In the genomic region with DNA sequence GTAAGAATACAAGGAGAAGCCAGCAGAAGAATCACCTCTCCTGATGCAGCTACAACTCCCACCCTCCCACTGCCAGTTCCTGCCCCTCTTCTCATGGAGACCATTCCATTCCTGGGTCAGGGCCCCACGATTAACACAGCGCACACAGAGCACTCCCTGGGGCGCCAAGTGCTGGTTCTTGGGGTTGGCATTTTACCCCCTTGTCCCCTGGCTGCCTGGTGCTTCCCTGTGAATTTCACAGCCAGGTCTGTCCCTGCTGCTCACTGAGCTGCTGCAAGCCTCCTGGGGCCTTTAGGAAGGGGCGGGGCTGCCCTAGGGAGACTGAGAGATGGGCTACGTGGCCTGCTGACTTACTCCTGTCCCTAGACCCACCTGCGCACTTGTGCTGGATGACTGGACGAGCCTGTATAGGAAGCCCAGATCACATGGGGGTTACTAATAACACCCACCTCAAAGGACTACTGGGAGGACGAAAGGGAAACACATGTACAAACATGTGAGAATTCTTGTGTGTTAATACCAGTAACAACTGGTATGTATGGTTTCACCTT, we compare ENCODE assay signal across 11 cellular contexts. TPM values are rescaled to one million over a fixed set of nuclear protein-coding genes. Genes with fewer than 3 reads are reported as not detected.
A peak's percentile ranks its signal among the peaks of the same experiment; 100 is the strongest.
DNase-seq lines count a peak whose midpoint lies in the region; ATAC-seq and TF ChIP-seq lines count a peak whose summit lies in the region.
"Had no signal": no experiment of that assay in that cellular context is flagged by ENCODE, and none has a peak within 500 bp of the region (broad histone marks: within the 10 kb centered on the region; RNA-seq: fewer than 3 reads in every experiment).

No MANE protein-coding gene starts in this region.

- H3K9me3 ChIP-seq in right atrium auricular region = no peaks in the 10 kb centered on the region

- H3K4me1 ChIP-seq in right atrium auricular region = peaks cover 0 to 49% of the 10 kb centered on the region in 2 donors
- peaks cover 22% of the 10 kb centered on the region for H3K4me1 ChIP-seq in foreskin keratinocyte

- H3K4me3 ChIP-seq in right atrium auricular region = no peak overlapping the region

- peaks cover 31% of the 10 kb centered on the region for H3K36me3 ChIP-seq in right atrium auricular region

- DNase-seq in right atrium auricular region (ENCODE audit: low spot score) (no peak), left ventricle myocardium superior (no peak), foreskin keratinocyte (peak; percentile 94 to 97), NCI-H2107 (lab: John Stamatoyannopoulos, UW) (no peak), GF-D8 (lab: John Stamatoyannopoulos, UW) (no peak), AG08395 (ENCODE audit: low spot score) (no peak)
- no peak for DNase-seq in activated CD4-positive, alpha-beta T cell treated with anti-CD3 and anti-CD28 coated beads, Interleukin-2, amount 50 U/mL, for 1 hour
- DNase-seq: AML-193, NCI-H2029, small intestine had no signal

- TF ChIP-seq CTCF in right atrium auricular region (IDR thresholded peaks at IDR 0.05) (no peak), foreskin keratinocyte (conservative IDR thresholded peaks at IDR 0.05) (no peak)

- intact Hi-C loops in left ventricle myocardium superior (cut with micrococcal nuclease) = no loop called here

- H3K27ac ChIP-seq in right atrium auricular region (peak overlapping the region; percentile 18 to 60), foreskin keratinocyte (peak overlapping the region; percentile 80)

- ATAC-seq in left ventricle myocardium superior (no peak), HG03095 (IDR thresholded peaks at IDR 0.05; ENCODE audit: unreplicated experiment) (peak; percentile 29), foreskin keratinocyte (peak; percentile 70)

- H3K27me3 ChIP-seq in right atrium auricular region (no peaks in the 10 kb centered on the region), foreskin keratinocyte (no peaks in the 10 kb centered on the region)

RNA-seq across cellular contexts. Expression of a gene that starts 4.8 kb away (rescaled TPM):
- total RNA-seq in right atrium auricular region = 10 to 100 TPM; 55.3 to 59.1 TPM
- total RNA-seq in left ventricle myocardium superior = 45.5 TPM
- 14.9 and 16.1 TPM in 2 replicates for total RNA-seq in foreskin keratinocyte
- 13.3 and 15.9 TPM in 2 replicates for polyA plus RNA-seq in foreskin keratinocyte

RNA-seq across cellular contexts. Expression of a gene that starts 16.0 kb away (rescaled TPM):
- total RNA-seq in right atrium auricular region = 10 to 100 TPM in 1 of 2 donors, 1 to 10 TPM in 1; 9.7 to 11.8 TPM
- total RNA-seq in left ventricle myocardium superior = 27.1 TPM
- total RNA-seq in foreskin keratinocyte = 26.2 and 27.3 TPM in 2 replicates
- 33.1 and 33.8 TPM in 2 replicates for polyA plus RNA-seq in foreskin keratinocyte

RNA-seq across cellular contexts. Expression of a gene that starts 17.1 kb away (rescaled TPM):
- total RNA-seq in right atrium auricular region = 10 to 100 TPM; 13.6 to 18.5 TPM
- total RNA-seq in left ventricle myocardium superior = 20.1 TPM
- total RNA-seq in foreskin keratinocyte = 16.8 and 18.5 TPM in 2 replicates
- polyA plus RNA-seq in foreskin keratinocyte = 13.5 and 15.4 TPM in 2 replicates

Comparison
In these comparisons a context has a peak if more than half of its experiments do, and no peak if none do; other contexts are left out.
1. DNase-seq: peak in foreskin keratinocyte (2 of 2); none in right atrium auricular region (single experiment), left ventricle myocardium superior (single experiment), activated CD4-positive, alpha-beta T cell treated with anti-CD3 and anti-CD28 coated beads, Interleukin-2, amount 50 U/mL, for 1 hour (single experiment), NCI-H2107 (single experiment), GF-D8 (single experiment) and AG08395 (single experiment).